In genomic region chr15:74399511-74400312, GRCh38 we compare ENCODE assay signal across 11 cellular contexts. TPM values are rescaled to one million over a fixed set of nuclear protein-coding genes. Genes with fewer than 3 reads are reported as not detected.
DNase-seq lines count a peak whose midpoint lies in the region; ATAC-seq and TF ChIP-seq lines count a peak whose summit lies in the region.
"Had no signal": no experiment of that assay in that cellular context is flagged by ENCODE, and none has a peak within 500 bp of the region (broad histone marks: within the 10 kb centered on the region; RNA-seq: fewer than 3 reads in every experiment).

No MANE protein-coding gene starts in this region.

- H3K9me3 ChIP-seq in BLaER1 treated with 17β-estradiol and CSF1 and Interleukin-3, amounts not matched to agents 10 nM and 100 nM (replicated peaks in 1 of 11) = no peaks in the 10 kb centered on the region
- H3K9me3 ChIP-seq in mucosa of descending colon (no peaks in the 10 kb centered on the region), suprapubic skin (no peaks in the 10 kb centered on the region), WERI-Rb-1 (ENCODE audit: severe bottlenecking) (no peaks in the 10 kb centered on the region)
- no peaks in the 10 kb centered on the region for H3K9me3 ChIP-seq in effector memory CD4-positive, alpha-beta T cell (ENCODE audit: control insufficient read depth, low read length)
- H3K9me3 ChIP-seq: SJSA1 had no signal

- no peaks in the 10 kb centered on the region for H3K9me3 Mint-ChIP-seq in IgD-negative memory B cell

- no peaks in the 10 kb centered on the region for H3K36me3 ChIP-seq in BLaER1 treated with 17β-estradiol and CSF1 and Interleukin-3, amounts not matched to agents 10 nM and 100 nM
- no peaks in the 10 kb centered on the region for H3K36me3 ChIP-seq in mucosa of descending colon (ENCODE audit: low read depth)
- no peaks in the 10 kb centered on the region for H3K36me3 ChIP-seq in suprapubic skin
- no peaks in the 10 kb centered on the region for H3K36me3 ChIP-seq in WERI-Rb-1
- H3K36me3 ChIP-seq in effector memory CD4-positive, alpha-beta T cell (ENCODE audit: control insufficient read depth, insufficient read depth, low read length) = no peaks in the 10 kb centered on the region
- H3K36me3 ChIP-seq: SJSA1 had no signal

- whole genome bisulfite sequencing in suprapubic skin = 59% methylated on average over 2 of the region's 5 CpGs

- peak overlapping the region in 5 of 10 experiments; percentile 5 to 49 (median 10); a peak in 6 of 20 replicates for H3K4me3 ChIP-seq in BLaER1 treated with 17β-estradiol and CSF1 and Interleukin-3, amounts not matched to agents 10 nM and 100 nM
- H3K4me3 ChIP-seq in mucosa of descending colon = no peak overlapping the region
- H3K4me3 ChIP-seq in suprapubic skin = no peak overlapping the region
- no peak overlapping the region for H3K4me3 ChIP-seq in WERI-Rb-1 (ENCODE audit: low read depth, low read length)
- H3K4me3 ChIP-seq in effector memory CD4-positive, alpha-beta T cell (ENCODE audit: insufficient read depth, low read depth, low read length, poor library complexity, severe bottlenecking) = no peak overlapping the region
- H3K4me3 ChIP-seq: lung, SJSA1 had no signal

- no peaks in the 10 kb centered on the region for H3K27me3 Mint-ChIP-seq in IgD-negative memory B cell

- peak overlapping the region in 9 of 11 experiments; percentile 37 to 80 (median 67); a peak in 17 of 22 replicates for H3K9ac ChIP-seq in BLaER1 treated with 17β-estradiol and CSF1 and Interleukin-3, amounts not matched to agents 10 nM and 100 nM

- intact Hi-C loops in mucosa of descending colon (cut with DNase I, micrococcal nuclease) = no loop called here

- TF ChIP-seq EP300 in suprapubic skin (IDR thresholded peaks at IDR 0.05) = no peak

- TF ChIP-seq POLR2A in suprapubic skin (IDR thresholded peaks at IDR 0.05) = no peak

- H3K27ac ChIP-seq in BLaER1 treated with 17β-estradiol and CSF1 and Interleukin-3, amounts not matched to agents 10 nM and 100 nM = peak overlapping the region in 10 of 11 experiments; percentile 28 to 95 (median 86); a peak in 19 of 22 replicates
- no peak overlapping the region for H3K27ac ChIP-seq in suprapubic skin
- H3K27ac ChIP-seq in WERI-Rb-1 = no peak overlapping the region
- H3K27ac ChIP-seq in effector memory CD4-positive, alpha-beta T cell (ENCODE audit: insufficient read depth, low read length, poor library complexity, severe bottlenecking) = no peak overlapping the region
- H3K27ac ChIP-seq: SJSA1 had no signal

- H3K36me3 Mint-ChIP-seq in IgD-negative memory B cell = no peaks in the 10 kb centered on the region

- H3K4me1 ChIP-seq in BLaER1 treated with 17β-estradiol and CSF1 and Interleukin-3, amounts not matched to agents 10 nM and 100 nM = peaks cover 92 to 100% (median 99%) of the 10 kb centered on the region in 10 experiments
- H3K4me1 ChIP-seq in mucosa of descending colon (ENCODE audit: low read depth) (peaks cover 6% of the 10 kb centered on the region), suprapubic skin (peaks cover 7% of the 10 kb centered on the region)
- H3K4me1 ChIP-seq in effector memory CD4-positive, alpha-beta T cell (ENCODE audit: control insufficient read depth, insufficient read depth, low read length, poor library complexity, severe bottlenecking) = peaks cover 20% of the 10 kb centered on the region

- peak; percentile 66 for DNase-seq in activated CD8-positive, alpha-beta memory T cell treated with anti-CD3 and anti-CD28 coated beads, Interleukin-2, amount 50 U/mL, for 4 hours
- DNase-seq in mucosa of descending colon (peak in 1 of 3 donors; percentile 44), suprapubic skin (ENCODE audit: low spot score in 2 of 2) (no peak), WERI-Rb-1 (no peak)
- no peak for DNase-seq in effector memory CD4-positive, alpha-beta T cell
- DNase-seq: cerebellar nuclear complex had no signal

- peak; percentile 38 for ATAC-seq in mucosa of descending colon
- ATAC-seq in GM21360 (IDR thresholded peaks at IDR 0.05; ENCODE audit: unreplicated experiment) = no peak

- TF ChIP-seq CTCF in mucosa of descending colon (IDR thresholded peaks at IDR 0.05) = no peak
- no peak for TF ChIP-seq CTCF in suprapubic skin (IDR thresholded peaks at IDR 0.05)
- no peak for TF ChIP-seq CTCF in WERI-Rb-1 (IDR thresholded peaks at IDR 0.05; ENCODE audit: low read depth, low read length)

- H3K27ac Mint-ChIP-seq in IgD-negative memory B cell = peak overlapping the region; percentile 39 to 94 (median 90)

- peak overlapping the region in 3 of 4 donors; percentile 12 to 88 (median 67) for H3K4me3 Mint-ChIP-seq in IgD-negative memory B cell

- H3K4me2 ChIP-seq in BLaER1 treated with 17β-estradiol and CSF1 and Interleukin-3, amounts not matched to agents 10 nM and 100 nM = peak overlapping the region; percentile 81 to 99 (median 98)

- H3K4me1 Mint-ChIP-seq in IgD-negative memory B cell = peaks cover 49 to 86% (median 81%) of the 10 kb centered on the region in 3 donors

- peaks cover 0 to 7% (median 0%) of the 10 kb centered on the region in 11 experiments; a peak in 2 of 22 replicates for H4K20me1 ChIP-seq in BLaER1 treated with 17β-estradiol and CSF1 and Interleukin-3, amounts not matched to agents 10 nM and 100 nM

- H3K27me3 ChIP-seq in BLaER1 treated with 17β-estradiol and CSF1 and Interleukin-3, amounts not matched to agents 10 nM and 100 nM = no peaks in the 10 kb centered on the region
- H3K27me3 ChIP-seq in suprapubic skin (no peaks in the 10 kb centered on the region), WERI-Rb-1 (ENCODE audit: insufficient read depth, low read depth, severe bottlenecking) (no peaks in the 10 kb centered on the region)
- H3K27me3 ChIP-seq in effector memory CD4-positive, alpha-beta T cell (replicated peaks; ENCODE audit: control insufficient read depth, insufficient read depth, low read length, poor library complexity, severe bottlenecking) = no peaks in the 10 kb centered on the region
- H3K27me3 ChIP-seq: SJSA1 had no signal

RNA-seq across cellular contexts. Expression of gene CYP11A1, which starts 32.3 kb away (rescaled TPM):
- polyA plus RNA-seq in IgD-negative memory B cell = not detected
- total RNA-seq in mucosa of descending colon = under 1 TPM; 0.52 to 0.82 (median 0.60) TPM
- total RNA-seq in suprapubic skin = 1 to 10 TPM in 1 of 4 donors, under 1 TPM in 2, not detected in 1; 0.47 to 1.4 (median 0.53) TPM

RNA-seq across cellular contexts. Expression of gene SEMA7A, which starts 34.0 kb away (rescaled TPM):
- polyA plus RNA-seq in IgD-negative memory B cell = 5.0 TPM
- 1 to 10 TPM; 1.6 to 3.7 (median 3.0) TPM for total RNA-seq in mucosa of descending colon
- total RNA-seq in suprapubic skin = 10 to 100 TPM; 10.1 to 31.4 (median 18.0) TPM

Comparison
In these comparisons a context has a peak if more than half of its experiments do, and no peak if none do; other contexts are left out.
1. H3K27ac ChIP-seq: peak in BLaER1 treated with 17β-estradiol and CSF1 and Interleukin-3, amounts not matched to agents 10 nM and 100 nM (10 of 11); none in suprapubic skin (single experiment), WERI-Rb-1 (single experiment) and effector memory CD4-positive, alpha-beta T cell (single experiment).